In genomic region chr2:6103949-6104348, GRCh38 we compare ENCODE assay signal across 11 cellular contexts.
DNase-seq lines count a peak whose midpoint lies in the region; FAIRE-seq and TF ChIP-seq lines count a peak whose summit lies in the region.
"Had no signal": no experiment of that assay in that cellular context is flagged by ENCODE, and none has a peak within 500 bp of the region (broad histone marks: within the 10 kb centered on the region; RNA-seq: fewer than 3 reads in every experiment).

No MANE protein-coding gene starts in this region.

- H3K79me2 ChIP-seq in OCI-LY7 (ENCODE audit: insufficient read depth, low read depth, low read length): no peaks in the 10 kb centered on the region

- no peak for FAIRE-seq in kidney (lab: Jason Lieb, UNC)

- H3K9ac ChIP-seq in kidney (ENCODE audit: low read length in 2 of 2): no peak overlapping the region

- peak overlapping the region; percentile 51; the same call in 1 of the 2 replicates for H2AFZ ChIP-seq in OCI-LY7 (ENCODE audit: low read length)

- CTCF ChIA-PET in OCI-LY7 (lab: Charles Lee; ENCODE audit: unreplicated experiment): no interaction called here

- DNase-seq in NCI-H1105 treated with DMSO at 0.1 percent for 48 hours (lab: John Stamatoyannopoulos, UW) (peak; percentile 26), OCI-LY7 (ENCODE audit: low spot score) (peak; percentile 14), retinal pigment epithelial cell (ENCODE audit: low read depth) (no peak), kidney (no peak)
- DNase-seq in activated CD4-positive, CD25-positive, alpha-beta regulatory T cell (lab: John Stamatoyannopoulos, UW): no peak
- DNase-seq in effector CD4-positive, alpha-beta T cell: no peak
- DNase-seq: adrenal gland, COR-L47, retina had no signal

- H3K4me2 ChIP-seq in OCI-LY7 (ENCODE audit: low read length): no peak overlapping the region

- H3K4me3 ChIP-seq in OCI-LY7 (ENCODE audit: low read depth, low read length, poor library complexity, severe bottlenecking) (no peak overlapping the region), retinal pigment epithelial cell (ENCODE audit: low read length) (no peak overlapping the region), kidney (ENCODE audit: low read length in 2 of 2) (no peak overlapping the region)
- H3K4me3 ChIP-seq: adrenal gland, suprapubic skin had no signal

- no TSS peak for BruUV-seq in OCI-LY7 (replicated peaks; lab: Mats Ljungman, UMichigan)

- POLR2A ChIA-PET in OCI-LY7 (lab: Charles Lee): interaction anchor here (0.6 to 1.0 kb wide), 4 partner anchors 74 to 620 kb away, joined by 3 to 6 read pairs (median 4); no protein-coding TSS in a partner anchor

- H3K9me2 ChIP-seq in OCI-LY7 (ENCODE audit: insufficient read depth, low read length): no peaks in the 10 kb centered on the region

- H3K4me1 ChIP-seq in OCI-LY7 (ENCODE audit: insufficient read depth, low read length, poor library complexity, severe bottlenecking) (peaks cover 8% of the 10 kb centered on the region), kidney (ENCODE audit: control insufficient read depth in 1 of 2, insufficient read depth in 1 of 2, low read depth in 1 of 2, low read length in 2 of 2) (no peaks in the 10 kb centered on the region)
- H3K4me1 ChIP-seq: adrenal gland, suprapubic skin had no signal

- H4K20me1 ChIP-seq in OCI-LY7 (ENCODE audit: insufficient read depth, low read length): no peaks in the 10 kb centered on the region

- H3K36me3 ChIP-seq in OCI-LY7 (ENCODE audit: insufficient read depth, low read length) (no peaks in the 10 kb centered on the region), kidney (ENCODE audit: control insufficient read depth in 1 of 2, insufficient read depth in 2 of 2, low read length in 2 of 2) (no peaks in the 10 kb centered on the region)
- H3K36me3 ChIP-seq: adrenal gland, suprapubic skin had no signal

- intact Hi-C loops in OCI-LY7 (cut with micrococcal nuclease; ENCODE audit: unreplicated experiment) (no loop called here), kidney (cut with DNase I) (no loop called here)

- H3K27ac ChIP-seq in OCI-LY7 (ENCODE audit: low read depth, low read length, poor library complexity, severe bottlenecking): no peak overlapping the region
- no peak overlapping the region for H3K27ac ChIP-seq in kidney (ENCODE audit: low read depth in 2 of 2, low read length in 2 of 2)
- H3K27ac ChIP-seq: adrenal gland, suprapubic skin had no signal

- H3K9me3 ChIP-seq in OCI-LY7 (ENCODE audit: low read length): no peaks in the 10 kb centered on the region
- H3K9me3 ChIP-seq in kidney (ENCODE audit: control insufficient read depth in 1 of 2, low read length in 2 of 2): no peaks in the 10 kb centered on the region
- H3K9me3 ChIP-seq: adrenal gland had no signal

- TF ChIP-seq CTCF in GM12872 (IDR thresholded peaks at IDR 0.05; ENCODE audit: insufficient read depth, low read depth, low read length) (peak; percentile 39; the same call in 2 of the 3 replicates), OCI-LY7 (conservative IDR thresholded peaks at IDR 0.05; ENCODE audit: low read length) (peak; percentile 75), retinal pigment epithelial cell (conservative IDR thresholded peaks at IDR 0.05; ENCODE audit: low read depth, low read length) (peak; percentile 18), kidney (IDR thresholded peaks at IDR 0.05; ENCODE audit: borderline replicate concordance, extremely low read depth, insufficient read depth) (no peak)

Comparison
In these comparisons a context has a peak if more than half of its experiments do, and no peak if none do; other contexts are left out.
1. DNase-seq: peak in NCI-H1105 treated with DMSO at 0.1 percent for 48 hours (single experiment) and OCI-LY7 (single experiment); none in retinal pigment epithelial cell (single experiment), activated CD4-positive, CD25-positive, alpha-beta regulatory T cell (0 of 4), kidney (single experiment) and effector CD4-positive, alpha-beta T cell (single experiment).